In the genomic region with DNA sequence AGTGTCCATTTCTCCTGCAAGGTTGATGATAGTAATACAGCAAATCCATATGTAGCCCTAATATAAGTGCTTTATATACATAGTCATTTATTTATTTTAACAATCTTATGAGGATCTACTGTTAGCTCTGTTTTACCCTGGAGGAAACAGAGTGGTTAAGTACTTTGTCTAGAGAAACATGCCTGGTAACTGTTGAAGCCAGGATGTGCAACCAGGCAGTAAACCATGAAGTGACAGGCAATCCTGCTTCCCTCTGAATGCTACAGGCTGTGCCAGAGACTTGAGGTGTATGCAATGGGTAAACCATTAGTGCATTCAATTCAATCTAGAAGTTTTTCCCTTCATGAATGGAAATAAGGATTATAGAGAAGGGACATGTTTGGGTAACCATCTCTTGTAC, we compare ENCODE assay signal across 25 cellular contexts.
"Had no signal": no experiment of that assay in that cellular context is flagged by ENCODE, and none has a peak within 500 bp of the region (broad histone marks: within the 10 kb centered on the region; RNA-seq: fewer than 3 reads in every experiment).

No MANE protein-coding gene starts in this region.

- H3K4me1 ChIP-seq: adrenal gland, breast epithelium, Peyer's patch, SJCRH30 had no signal

- H3K36me3 ChIP-seq: adrenal gland, breast epithelium, Peyer's patch, SJCRH30, WERI-Rb-1 had no signal

- H3K4me2 ChIP-seq: SK-N-SH had no signal

- H3K27ac ChIP-seq: adrenal gland, breast epithelium, Peyer's patch, RWPE1, SJCRH30, WERI-Rb-1 had no signal

- ATAC-seq: activated CD4-positive, alpha-beta T cell treated with anti-CD3 and anti-CD28 coated beads for 36 hours; activated T-cell treated with anti-CD3 and anti-CD28 coated beads, Interleukin-2, amount 50 U/mL, for 72 hours had no signal

- DNase-seq: activated CD4-positive, alpha-beta memory T cell treated with anti-CD3 and anti-CD28 coated beads, Interleukin-2, amount 10 ng/mL, durations not matched to agents 7 days and 5 days; activated CD4-positive, alpha-beta T cell treated with anti-CD3 and anti-CD28 coated beads for 36 hours; activated CD4-positive, alpha-beta T cell treated with anti-CD3 and anti-CD28 coated beads, Interleukin-2, amount 50 U/mL, for 1 hour; activated naive CD4-positive, alpha-beta T cell treated with anti-CD3 and anti-CD28 coated beads, Interleukin-2, amount 50 U/mL, for 16 hours; activated naive CD8-positive, alpha-beta T cell treated with anti-CD3 and anti-CD28 coated beads, Interleukin-2, amount 10 ng/mL, durations not matched to agents 7 days and 5 days; activated T-cell treated with anti-CD3 and anti-CD28 coated beads for 4 hours; activated T-cell treated with anti-CD3 and anti-CD28 coated beads, Interleukin-2, amount 50 U/mL, for 72 hours; adrenal gland; anterior cingulate cortex; caudate nucleus; NCI-H1092 treated with DMSO at 0.1 percent for 48 hours; NCI-H1417 treated with DMSO at 0.1 percent for 48 hours; NCI-H1694; NCI-H2029 treated with DMSO at 0.1 percent for 48 hours; NCI-H510A treated with DMSO at 0.1 percent for 48 hours; NCI-H69; NK-92 treated with Interleukin-12 subunit alpha and Interleukin-12 subunit beta, amount 100 ng/mL, for 24 hours; Peyer's patch; Right ventricle myocardium superior; SJCRH30; SK-N-SH; T-helper 1 cell; WERI-Rb-1 had no signal

- H3K9ac ChIP-seq: SK-N-SH had no signal

- H3K9me3 ChIP-seq: adrenal gland, Peyer's patch, SJCRH30, SK-N-SH had no signal

- H3K4me3 ChIP-seq: adrenal gland, breast epithelium, Peyer's patch, SJCRH30 had no signal

- H3K27me3 ChIP-seq: adrenal gland, breast epithelium, Peyer's patch, SJCRH30 had no signal
